13 cellular contexts compared by ENCODE assay signal in the genomic region with DNA sequence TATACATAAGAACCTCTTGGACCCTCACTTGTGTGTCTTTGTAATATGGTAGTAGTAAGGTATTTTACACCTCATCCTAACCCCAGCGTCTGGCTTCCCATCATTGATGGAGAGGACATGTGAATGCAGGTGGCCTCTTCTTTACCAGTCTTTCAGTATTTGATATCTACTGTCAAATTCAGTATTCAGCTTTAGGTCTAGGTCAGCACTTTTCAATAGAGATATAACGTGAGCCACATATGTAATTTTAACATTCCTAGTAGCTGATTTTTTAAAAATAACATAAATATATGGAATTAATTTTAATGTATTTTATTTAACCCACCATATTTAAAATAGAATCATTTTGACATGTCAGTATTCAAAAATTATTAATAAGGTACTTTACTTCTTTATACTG. TPM values are rescaled to one million over a fixed set of nuclear protein-coding genes. Genes with fewer than 3 reads are reported as not detected.
DNase-seq lines count a peak whose midpoint lies in the region; ATAC-seq, FAIRE-seq and TF ChIP-seq lines count a peak whose summit lies in the region.
"Had no signal": no experiment of that assay in that cellular context is flagged by ENCODE, and none has a peak within 500 bp of the region (broad histone marks: within the 10 kb centered on the region; RNA-seq: fewer than 3 reads in every experiment).

No MANE protein-coding gene starts in this region.

- no peak for DNase-seq in natural killer cell treated with Interleukin-12 subunit alpha and Interleukin-12 subunit beta and Interleukin-15 and Interleukin-18, amount 100 ng/mL, for 72 hours (ENCODE audit: low spot score)
- DNase-seq in natural killer cell (no peak), mesenchymal stem cell (no peak), NCI-H1694 (lab: John Stamatoyannopoulos, UW) (no peak), NCI-H2227 (lab: John Stamatoyannopoulos, UW; ENCODE audit: unreplicated experiment) (no peak), H54 (ENCODE audit: insufficient read length, low spot score) (no peak)
- no peak for DNase-seq in stimulated activated CD4-positive, alpha-beta T cell treated with anti-CD3 and anti-CD28 coated beads, Interleukin-4, amount 100 ng/mL, for 1 hour
- DNase-seq: NCI-H146; NCI-H524 treated with DMSO at 0.1 percent for 48 hours; stimulated activated CD8-positive, alpha-beta memory T cell treated with anti-CD3 and anti-CD28 coated beads, Interleukin-4, amount 100 ng/mL, for 48 hours; upper lobe of left lung had no signal

- H3K18ac ChIP-seq in mesenchymal stem cell (ENCODE audit: low read depth in 1 of 2, low read length in 2 of 2) = no peak overlapping the region

- H3K36me3 ChIP-seq in mesenchymal stem cell (ENCODE audit: control insufficient read depth in 1 of 2, insufficient read depth in 2 of 2, low read depth in 1 of 2, low read length in 2 of 2) = peaks cover 0 to 11% of the 10 kb centered on the region in 2 experiments
- H3K36me3 ChIP-seq: upper lobe of left lung had no signal

- no peak overlapping the region for H3K4ac ChIP-seq in mesenchymal stem cell (ENCODE audit: low read depth in 1 of 2, low read length in 2 of 2)

- no peaks in the 10 kb centered on the region for H3K4me1 ChIP-seq in mesenchymal stem cell (ENCODE audit: control insufficient read depth, insufficient read depth, low read depth, low read length)

- H3K36me3 Mint-ChIP-seq in natural killer cell treated with Interleukin-12 subunit alpha and Interleukin-12 subunit beta and Interleukin-15 and Interleukin-18, amount 100 ng/mL, for 72 hours = no peaks in the 10 kb centered on the region
- H3K36me3 Mint-ChIP-seq in natural killer cell = no peaks in the 10 kb centered on the region
- peaks cover 7% of the 10 kb centered on the region for H3K36me3 Mint-ChIP-seq in brain

- H3K9ac ChIP-seq in mesenchymal stem cell (ENCODE audit: low read length) = no peak overlapping the region

- no peaks in the 10 kb centered on the region for H3K27me3 ChIP-seq in mesenchymal stem cell (ENCODE audit: control insufficient read depth in 1 of 2, insufficient read depth in 1 of 2, low read length in 2 of 2)
- H3K27me3 ChIP-seq: upper lobe of left lung had no signal

- peak overlapping the region in 1 of 2 experiments; percentile 85 for H3K4me3 ChIP-seq in mesenchymal stem cell (ENCODE audit: insufficient read depth in 1 of 2, low read depth in 1 of 2, low read length in 2 of 2)

- H2BK12ac ChIP-seq in mesenchymal stem cell (ENCODE audit: low read length in 2 of 2) = no peak overlapping the region

- H3K27me3 Mint-ChIP-seq in natural killer cell treated with Interleukin-12 subunit alpha and Interleukin-12 subunit beta and Interleukin-15 and Interleukin-18, amount 100 ng/mL, for 72 hours = no peaks in the 10 kb centered on the region
- H3K27me3 Mint-ChIP-seq in natural killer cell (ENCODE audit: low read depth in 2 of 2) (no peaks in the 10 kb centered on the region), brain (peaks cover 20% of the 10 kb centered on the region)
- H3K27me3 Mint-ChIP-seq: IgD-negative memory B cell had no signal

- FAIRE-seq in H54 (lab: Jason Lieb, UNC) = no peak

- H3K9me3 ChIP-seq in mesenchymal stem cell (ENCODE audit: control insufficient read depth, low read length) = no peaks in the 10 kb centered on the region
- H3K9me3 ChIP-seq: upper lobe of left lung had no signal

- TF ChIP-seq CTCF in natural killer cell (IDR thresholded peaks at IDR 0.05) = no peak
- TF ChIP-seq CTCF in brain (conservative IDR thresholded peaks at IDR 0.05) = no peak

- no peak overlapping the region for H2BK120ac ChIP-seq in mesenchymal stem cell (ENCODE audit: low read depth, low read length)

- no peak for TF ChIP-seq POLR2A in H54 (IDR thresholded peaks at IDR 0.05; ENCODE audit: low read depth, low read length)

- peak overlapping the region; percentile 98 for H3K4me3 Mint-ChIP-seq in natural killer cell treated with Interleukin-12 subunit alpha and Interleukin-12 subunit beta and Interleukin-15 and Interleukin-18, amount 100 ng/mL, for 72 hours
- H3K4me3 Mint-ChIP-seq in natural killer cell = no peak overlapping the region
- peak overlapping the region in 4 of 5 experiments; percentile 90 to 99 (median 95) for H3K4me3 Mint-ChIP-seq in brain

- no peak overlapping the region for H4K8ac ChIP-seq in mesenchymal stem cell (ENCODE audit: low read length)

- no peak overlapping the region for H3K27ac ChIP-seq in mesenchymal stem cell (ENCODE audit: low read length, poor library complexity, severe bottlenecking)
- H3K27ac ChIP-seq: upper lobe of left lung had no signal

- no peak overlapping the region for H2AK5ac ChIP-seq in mesenchymal stem cell (ENCODE audit: low read length, severe bottlenecking)

- H2AFZ ChIP-seq in mesenchymal stem cell (ENCODE audit: low read depth, low read length) = no peak overlapping the region

- no peak overlapping the region for H2BK15ac ChIP-seq in mesenchymal stem cell (ENCODE audit: low read depth, poor library complexity, severe bottlenecking)

- H3K23ac ChIP-seq in mesenchymal stem cell (ENCODE audit: low read length in 2 of 2) = no peak overlapping the region

- no peak overlapping the region for H4K91ac ChIP-seq in mesenchymal stem cell (ENCODE audit: low read length)

- ATAC-seq in natural killer cell treated with Interleukin-12 subunit alpha and Interleukin-12 subunit beta and Interleukin-15 and Interleukin-18, amount 100 ng/mL, for 72 hours = no peak
- no peak for ATAC-seq in natural killer cell

- peak overlapping the region; percentile 45 for H3K4me2 ChIP-seq in mesenchymal stem cell (ENCODE audit: low read length, poor library complexity, severe bottlenecking)

- H3K9me3 Mint-ChIP-seq in natural killer cell treated with Interleukin-12 subunit alpha and Interleukin-12 subunit beta and Interleukin-15 and Interleukin-18, amount 100 ng/mL, for 72 hours = no peaks in the 10 kb centered on the region
- H3K9me3 Mint-ChIP-seq in natural killer cell = no peaks in the 10 kb centered on the region
- no peaks in the 10 kb centered on the region for H3K9me3 Mint-ChIP-seq in brain
- H3K9me3 Mint-ChIP-seq: IgD-negative memory B cell had no signal

- H3K4me1 Mint-ChIP-seq in natural killer cell treated with Interleukin-12 subunit alpha and Interleukin-12 subunit beta and Interleukin-15 and Interleukin-18, amount 100 ng/mL, for 72 hours (ENCODE audit: low read depth in 2 of 2) = peaks cover 18 to 27% of the 10 kb centered on the region in 2 donors
- H3K4me1 Mint-ChIP-seq in natural killer cell = peaks cover 35% of the 10 kb centered on the region in 2 donors
- peaks cover 4% of the 10 kb centered on the region for H3K4me1 Mint-ChIP-seq in brain

- H3K79me1 ChIP-seq in mesenchymal stem cell (replicated peaks; ENCODE audit: low read length, poor library complexity, severe bottlenecking) = peaks cover 11% of the 10 kb centered on the region

- intact Hi-C loops in natural killer cell (cut with micrococcal nuclease) = no loop called here

- H3K14ac ChIP-seq in mesenchymal stem cell (ENCODE audit: low read length in 2 of 2) = no peak overlapping the region

- H3K27ac Mint-ChIP-seq in natural killer cell treated with Interleukin-12 subunit alpha and Interleukin-12 subunit beta and Interleukin-15 and Interleukin-18, amount 100 ng/mL, for 72 hours = no peak overlapping the region
- H3K27ac Mint-ChIP-seq in natural killer cell = no peak overlapping the region
- H3K27ac Mint-ChIP-seq in brain = peak overlapping the region in 3 of 5 experiments; percentile 77 to 98 (median 94)

- WGBS in mesenchymal stem cell = no CpG with 5 or more reads among the region's 2 CpGs

- H2BK5ac ChIP-seq in mesenchymal stem cell (ENCODE audit: low read depth, low read length, poor library complexity, severe bottlenecking) = no peak overlapping the region

RNA-seq across cellular contexts. Expression of gene RAP2A, which starts 2.9 kb away (rescaled TPM):
- 10 to 100 TPM; 22.1 to 34.6 TPM for total RNA-seq in natural killer cell treated with Interleukin-12 subunit alpha and Interleukin-12 subunit beta and Interleukin-15 and Interleukin-18, amount 100 ng/mL, for 72 hours
- total RNA-seq in natural killer cell = 10 to 100 TPM; 25.9 to 48.1 (median 30.9) TPM
- polyA plus RNA-seq in brain (ENCODE audit: insufficient read depth, low read depth, low replicate concordance) = 15.3 TPM
- 15.2 TPM for polyA plus RNA-seq in mesenchymal stem cell (2013, experiment 1 of 2)
- polyA plus RNA-seq in mesenchymal stem cell (2013, experiment 2 of 2) = 15.4 TPM

Comparison
In these comparisons a context has a peak if more than half of its experiments do, and no peak if none do; other contexts are left out.
1. H3K27ac Mint-ChIP-seq: peak in brain (3 of 5); none in natural killer cell treated with Interleukin-12 subunit alpha and Interleukin-12 subunit beta and Interleukin-15 and Interleukin-18, amount 100 ng/mL, for 72 hours (0 of 2) and natural killer cell (0 of 2).